Comparison of ENCODE assay signal across 26 cellular contexts in genomic region chr4:82415922-82416365, GRCh38. TPM values are rescaled to one million over a fixed set of nuclear protein-coding genes. Genes with fewer than 3 reads are reported as not detected.
DNase-seq lines count a peak whose midpoint lies in the region; ATAC-seq and TF ChIP-seq lines count a peak whose summit lies in the region.
"Had no signal": no experiment of that assay in that cellular context is flagged by ENCODE, and none has a peak within 500 bp of the region (broad histone marks: within the 10 kb centered on the region; RNA-seq: fewer than 3 reads in every experiment).

No MANE protein-coding gene starts in this region.

- no peak overlapping the region for H3K27ac Mint-ChIP-seq in chondrocyte (ENCODE audit: unreplicated experiment)
- H3K27ac Mint-ChIP-seq: CD4-positive, CD25-positive, alpha-beta regulatory T cell had no signal

- peak overlapping the region in 6 of 10 experiments; percentile 6 to 30 (median 16); a peak in 4 of 20 replicates for H3K4me3 ChIP-seq in BLaER1 treated with 17β-estradiol and CSF1 and Interleukin-3, amounts not matched to agents 10 nM and 100 nM
- peak overlapping the region; percentile 35 for H3K4me3 ChIP-seq in Jurkat, Clone E6-1 (ENCODE audit: low read length)
- no peak overlapping the region for H3K4me3 ChIP-seq in neuronal stem cell (ENCODE audit: low read length in 2 of 2)
- H3K4me3 ChIP-seq: ascending aorta, heart right ventricle, MG63, vagina had no signal

- H2BK5ac ChIP-seq in neuronal stem cell (ENCODE audit: low read length) = no peak overlapping the region

- H3K4me1 Mint-ChIP-seq in chondrocyte (ENCODE audit: low read depth) = peaks cover 15% of the 10 kb centered on the region

- peak; percentile 46 for DNase-seq in Jurkat, Clone E6-1 (ENCODE audit: low read depth, low spot score)
- DNase-seq in chondrocyte (ENCODE audit: low spot score) = no peak
- DNase-seq in neuronal stem cell (ENCODE audit: low spot score) = peak; percentile 69
- DNase-seq in DMS53 treated with DMSO at 0.1 percent for 48 hours (lab: John Stamatoyannopoulos, UW; ENCODE audit: unreplicated experiment) = no peak
- DNase-seq in EL = no peak
- DNase-seq: activated CD4-positive, alpha-beta T cell treated with anti-CD3 and anti-CD28 coated beads for 1 hour; activated CD8-positive, alpha-beta memory T cell treated with anti-CD3 and anti-CD28 coated beads for 24 hours; activated naive CD4-positive, alpha-beta T cell treated with anti-CD3 and anti-CD28 coated beads, Interleukin-2, amount 50 U/mL, for 16 hours; activated T-cell treated with anti-CD3 and anti-CD28 coated beads, Interleukin-2, amount 50 U/mL, for 4 hours; CD4-positive, CD25-positive, alpha-beta regulatory T cell; erythroblast; heart right ventricle; KBM-7; left cardiac atrium; mesendoderm; MG63; NCI-H1417 treated with DMSO at 0.1 percent for 48 hours; NCI-H510A treated with DMSO at 0.1 percent for 48 hours; SIG-M5; small intestine had no signal

- peaks cover 2% of the 10 kb centered on the region for H3K36me3 Mint-ChIP-seq in chondrocyte (ENCODE audit: low read depth)
- H3K36me3 Mint-ChIP-seq: CD4-positive, CD25-positive, alpha-beta regulatory T cell had no signal

- H4K8ac ChIP-seq in neuronal stem cell (ENCODE audit: low read depth, low read length) = no peak overlapping the region

- no peak overlapping the region for H3K23ac ChIP-seq in neuronal stem cell (ENCODE audit: low read depth, low read length, poor library complexity)

- H2AFZ ChIP-seq in neuronal stem cell (ENCODE audit: low read length) = peak overlapping the region; percentile 9

- H2AK5ac ChIP-seq in neuronal stem cell (ENCODE audit: low read depth, low read length) = no peak overlapping the region

- WGBS in neuronal stem cell (ENCODE audit: extremely low coverage in 2 of 2, insufficient read length in 2 of 2, insufficient replicate concordance in 1 of 2), 2 donors = no CpG with 5 or more reads among the region's 12 CpGs

- H3K27me3 ChIP-seq in BLaER1 treated with 17β-estradiol and CSF1 and Interleukin-3, amounts not matched to agents 10 nM and 100 nM = no peaks in the 10 kb centered on the region
- peaks cover 2 to 7% (median 3%) of the 10 kb centered on the region in 3 experiments for H3K27me3 ChIP-seq in neuronal stem cell (ENCODE audit: control insufficient read depth in 3 of 3, insufficient read depth in 3 of 3, low read depth in 1 of 3, low read length in 3 of 3)
- H3K27me3 ChIP-seq: ascending aorta, heart right ventricle, MG63, vagina had no signal

- H3K9ac ChIP-seq in BLaER1 treated with 17β-estradiol and CSF1 and Interleukin-3, amounts not matched to agents 10 nM and 100 nM = no peak overlapping the region; a peak in 1 of 22 replicates
- no peak overlapping the region for H3K9ac ChIP-seq in neuronal stem cell (ENCODE audit: low read depth, low read length, poor library complexity)

- H2BK15ac ChIP-seq in neuronal stem cell (ENCODE audit: low read length) = no peak overlapping the region

- peak overlapping the region in 2 of 11 experiments; percentile 10 to 22; a peak in 1 of 22 replicates for H3K27ac ChIP-seq in BLaER1 treated with 17β-estradiol and CSF1 and Interleukin-3, amounts not matched to agents 10 nM and 100 nM
- no peak overlapping the region for H3K27ac ChIP-seq in neuronal stem cell (replicated peaks; ENCODE audit: low read length)
- H3K27ac ChIP-seq: ascending aorta, heart right ventricle, vagina had no signal

- H3K4ac ChIP-seq in neuronal stem cell (ENCODE audit: low read length) = no peak overlapping the region

- no peak overlapping the region for H3K18ac ChIP-seq in neuronal stem cell (ENCODE audit: low read length)

- H3K36me3 ChIP-seq in BLaER1 treated with 17β-estradiol and CSF1 and Interleukin-3, amounts not matched to agents 10 nM and 100 nM = no peaks in the 10 kb centered on the region
- H3K36me3 ChIP-seq in neuronal stem cell (replicated peaks in 1 of 2; ENCODE audit: control insufficient read depth in 2 of 2, insufficient read depth in 2 of 2, low read length in 2 of 2) = no peaks in the 10 kb centered on the region
- H3K36me3 ChIP-seq: ascending aorta, heart right ventricle, MG63, vagina had no signal

- peak overlapping the region; percentile 7 for H3K4me3 Mint-ChIP-seq in chondrocyte (ENCODE audit: unreplicated experiment)
- H3K4me3 Mint-ChIP-seq: activated T-cell treated with anti-CD3 and anti-CD28 coated beads, Interleukin-2, amount 50 U/mL, for 4 hours; CD4-positive, CD25-positive, alpha-beta regulatory T cell had no signal

- H2BK12ac ChIP-seq in neuronal stem cell (ENCODE audit: low read length) = no peak overlapping the region

- H3K79me1 ChIP-seq in neuronal stem cell (ENCODE audit: low read depth, low read length) = no peaks in the 10 kb centered on the region

- peaks cover 4 to 26% (median 17%) of the 10 kb centered on the region in 11 experiments; a peak in 18 of 22 replicates for H3K9me3 ChIP-seq in BLaER1 treated with 17β-estradiol and CSF1 and Interleukin-3, amounts not matched to agents 10 nM and 100 nM (replicated peaks in 1 of 11)
- peaks cover 0 to 3% of the 10 kb centered on the region in 2 donors for H3K9me3 ChIP-seq in neuronal stem cell (replicated peaks in 1 of 2; ENCODE audit: control insufficient read depth in 2 of 2, insufficient read depth in 1 of 2, low read depth in 1 of 2, low read length in 2 of 2)
- H3K9me3 ChIP-seq: ascending aorta, MG63, vagina had no signal

- peaks cover 4% of the 10 kb centered on the region for H3K9me3 Mint-ChIP-seq in chondrocyte (ENCODE audit: low read depth)
- H3K9me3 Mint-ChIP-seq: activated T-cell treated with anti-CD3 and anti-CD28 coated beads, Interleukin-2, amount 50 U/mL, for 4 hours had no signal

- ATAC-seq in HG03378 (IDR thresholded peaks at IDR 0.05; ENCODE audit: unreplicated experiment) (no peak), HG03045 (IDR thresholded peaks at IDR 0.05; ENCODE audit: unreplicated experiment) (no peak)
- ATAC-seq: activated T-cell treated with anti-CD3 and anti-CD28 coated beads, Interleukin-2, amount 50 U/mL, for 4 hours; left cardiac atrium; Panc1 had no signal

- no peak overlapping the region for H3K14ac ChIP-seq in neuronal stem cell (ENCODE audit: low read length)

- H3K27me3 Mint-ChIP-seq in chondrocyte (ENCODE audit: low read depth) = no peaks in the 10 kb centered on the region

- peaks cover 0 to 14% (median 7%) of the 10 kb centered on the region in 11 experiments; a peak in 11 of 22 replicates for H4K20me1 ChIP-seq in BLaER1 treated with 17β-estradiol and CSF1 and Interleukin-3, amounts not matched to agents 10 nM and 100 nM

- H4K91ac ChIP-seq in neuronal stem cell (ENCODE audit: low read depth, low read length, poor library complexity) = no peak overlapping the region

- H3K4me1 ChIP-seq in BLaER1 treated with 17β-estradiol and CSF1 and Interleukin-3, amounts not matched to agents 10 nM and 100 nM = peaks cover 3 to 23% (median 12%) of the 10 kb centered on the region in 10 experiments; a peak in 17 of 20 replicates
- H3K4me1 ChIP-seq in neuronal stem cell (ENCODE audit: control insufficient read depth in 2 of 2, insufficient read depth in 1 of 2, low read depth in 1 of 2, low read length in 2 of 2) = no peaks in the 10 kb centered on the region
- H3K4me1 ChIP-seq: ascending aorta, heart right ventricle, vagina had no signal

- no peak overlapping the region for H2BK120ac ChIP-seq in neuronal stem cell (ENCODE audit: low read depth, low read length)

- TF ChIP-seq CTCF in chondrocyte (IDR thresholded peaks at IDR 0.05) = no peak

- peak overlapping the region; percentile 41 to 62 (median 55) for H3K4me2 ChIP-seq in BLaER1 treated with 17β-estradiol and CSF1 and Interleukin-3, amounts not matched to agents 10 nM and 100 nM
- H3K4me2 ChIP-seq in neuronal stem cell (ENCODE audit: insufficient read depth, low read length, poor library complexity, severe bottlenecking) = no peak overlapping the region

RNA-seq across cellular contexts. Expression of gene HNRNPDL, which starts 14.3 kb away (rescaled TPM):
- polyA plus RNA-seq in Jurkat, Clone E6-1 (2012; ENCODE audit: insufficient read depth, insufficient read length) = 488 TPM
- 206 to 325 TPM (median 211 TPM) in 3 replicates for total RNA-seq in chondrocyte
- 345 TPM for polyA plus RNA-seq in neuronal stem cell (2013, experiment 1 of 2)
- polyA plus RNA-seq in neuronal stem cell (2013, experiment 2 of 2) = 337 TPM

RNA-seq across cellular contexts. Expression of gene ENOPH1, which starts 14.4 kb away (rescaled TPM):
- 72.5 TPM for polyA plus RNA-seq in Jurkat, Clone E6-1 (2012; ENCODE audit: insufficient read depth, insufficient read length)
- 32.2 to 33.6 TPM (median 33.1 TPM) in 3 replicates for total RNA-seq in chondrocyte
- polyA plus RNA-seq in neuronal stem cell (2013, experiment 1 of 2) = 40.1 TPM
- 37.1 TPM for polyA plus RNA-seq in neuronal stem cell (2013, experiment 2 of 2)

RNA-seq across cellular contexts. Expression of gene HNRNPD, which starts 42.2 kb away (rescaled TPM):
- polyA plus RNA-seq in Jurkat, Clone E6-1 (2012; ENCODE audit: insufficient read depth, insufficient read length) = 798 TPM
- 124 to 177 TPM (median 127 TPM) in 3 replicates for total RNA-seq in chondrocyte
- 558 TPM for polyA plus RNA-seq in neuronal stem cell (2013, experiment 1 of 2)
- 549 TPM for polyA plus RNA-seq in neuronal stem cell (2013, experiment 2 of 2)

Comparison
In these comparisons a context has a peak if more than half of its experiments do, and no peak if none do; other contexts are left out.
1. H3K4me3 ChIP-seq: peak in BLaER1 treated with 17β-estradiol and CSF1 and Interleukin-3, amounts not matched to agents 10 nM and 100 nM (6 of 10) and Jurkat, Clone E6-1 (single experiment); none in neuronal stem cell (0 of 2).
2. DNase-seq: peak in Jurkat, Clone E6-1 (single experiment) and neuronal stem cell (single experiment); none in chondrocyte (single experiment), DMS53 treated with DMSO at 0.1 percent for 48 hours (single experiment) and EL (single experiment).